25 cellular contexts compared by ENCODE assay signal in genomic region chr4:181594188-181594587, GRCh38.
DNase-seq lines count a peak whose midpoint lies in the region; ATAC-seq, FAIRE-seq and TF ChIP-seq lines count a peak whose summit lies in the region.
"Had no signal": no experiment of that assay in that cellular context is flagged by ENCODE, and none has a peak within 500 bp of the region (broad histone marks: within the 10 kb centered on the region; RNA-seq: fewer than 3 reads in every experiment).

No MANE protein-coding gene starts in this region.

- DNase-seq in HepG2 (ENCODE audit: low spot score) (no peak), right lobe of liver (no peak), K562 (ENCODE audit: extremely low read depth in 1 of 4, low spot score in 3 of 4) (no peak)
- DNase-seq in activated CD4-positive, alpha-beta T cell treated with anti-CD3 and anti-CD28 coated beads, Interleukin-2, amount 10 ng/mL, durations not matched to agents 7 days and 5 days = no peak
- DNase-seq: ACHN; BE2C; C1 segment of cervical spinal cord; CD4-positive, alpha-beta memory T cell; CD4-positive, CD25-positive, alpha-beta regulatory T cell; CD8-positive, alpha-beta memory T cell; COR-L47; DMS 273 treated with DMSO at 0.1 percent for 48 hours; DMS153; DMS53; DMS79; DND-41; EL; GDM1 had no signal

- ATAC-seq in HepG2 (no peak), right lobe of liver (no peak), K562 (no peak), HG03139 (IDR thresholded peaks at IDR 0.05; ENCODE audit: unreplicated experiment) (no peak)
- ATAC-seq: GM12878 had no signal

- no peak overlapping the region for H3K9ac ChIP-seq in HepG2 (ENCODE audit: insufficient read depth, low read depth, low read length)
- no peak overlapping the region for H3K9ac ChIP-seq in K562 (ENCODE audit: insufficient read depth in 1 of 2, low read depth in 2 of 2, low read length in 2 of 2)
- H3K9ac ChIP-seq: BLaER1 had no signal

- H3K36me3 ChIP-seq in HepG2 (replicated peaks in 1 of 2; ENCODE audit: control insufficient read depth in 1 of 2, insufficient read depth in 2 of 2, low read length in 2 of 2) = no peaks in the 10 kb centered on the region
- H3K36me3 ChIP-seq in right lobe of liver = no peaks in the 10 kb centered on the region
- no peaks in the 10 kb centered on the region for H3K36me3 ChIP-seq in K562 (ENCODE audit: control insufficient read depth, insufficient read depth, low read length)
- H3K36me3 ChIP-seq: BE2C, BLaER1 had no signal

- POLR2A ChIA-PET in HepG2 (lab: Yijun Ruan, JAX) = no interaction called here
- POLR2A ChIA-PET in K562 (lab: Yijun Ruan, JAX) = interaction anchor here (0.6 kb wide), 1 partner anchor 1056 kb away, joined by 3 read pairs; no protein-coding TSS in a partner anchor
- POLR2A ChIA-PET in activated CD4-positive, alpha-beta T cell treated with anti-CD3 and anti-CD28 coated beads, Interleukin-2, amount 10 ng/mL, durations not matched to agents 7 days and 5 days (lab: Charles Lee) = no interaction called here

- TF ChIP-seq RAD21 in HepG2 (CRISPR knock-in tag; IDR thresholded peaks at IDR 0.05) = no peak
- TF ChIP-seq RAD21 in K562 (CRISPR knock-in tag; conservative IDR thresholded peaks at IDR 0.05 in 1 of 2, IDR thresholded peaks at IDR 0.05 in 1 of 2) = no peak

- no peaks in the 10 kb centered on the region for H3K79me2 ChIP-seq in HepG2 (ENCODE audit: insufficient read depth, low read length)
- no peaks in the 10 kb centered on the region for H3K79me2 ChIP-seq in K562 (ENCODE audit: control insufficient read depth, insufficient read depth, low read length)

- BruUV-seq in HepG2 (replicated peaks; lab: Mats Ljungman, UMichigan) (no TSS peak), K562 (replicated peaks; lab: Mats Ljungman, UMichigan) (no TSS peak)

- H3K4me1 ChIP-seq in HepG2 (ENCODE audit: insufficient read depth, low read length) (no peaks in the 10 kb centered on the region), right lobe of liver (no peaks in the 10 kb centered on the region), K562 (replicated peaks in 1 of 2; ENCODE audit: control insufficient read depth in 2 of 2, insufficient read depth in 2 of 2, low read length in 2 of 2) (no peaks in the 10 kb centered on the region)
- H3K4me1 ChIP-seq: BE2C had no signal

- no peak for TF ChIP-seq EP300 in HepG2 (IDR thresholded peaks at IDR 0.05; ENCODE audit: low read depth in 2 of 2, low read length in 2 of 2)
- TF ChIP-seq EP300 in HepG2 (CRISPR knock-in tag; IDR thresholded peaks at IDR 0.05; ENCODE audit: borderline replicate concordance) = no peak
- no peak for TF ChIP-seq EP300 in K562 (IDR thresholded peaks at IDR 0.05; ENCODE audit: low read length)

- no peaks in the 10 kb centered on the region for H3K9me3 ChIP-seq in HepG2 (ENCODE audit: low read length)
- no peaks in the 10 kb centered on the region for H3K9me3 ChIP-seq in right lobe of liver
- H3K9me3 ChIP-seq in K562 (replicated peaks; ENCODE audit: control insufficient read depth, insufficient read depth, low read depth, low read length) = no peaks in the 10 kb centered on the region; the same call in 1 of the 2 replicates
- H3K9me3 ChIP-seq: BE2C, BLaER1 had no signal

- TF ChIP-seq POLR2A in HepG2 (IDR thresholded peaks at IDR 0.05; ENCODE audit: insufficient read depth in 1 of 2, low read depth in 2 of 2, low read length in 2 of 2) (no peak), right lobe of liver (IDR thresholded peaks at IDR 0.05) (no peak), K562 (conservative IDR thresholded peaks at IDR 0.05) (no peak)

- H3K4me2 ChIP-seq in HepG2 (ENCODE audit: low read depth, low read length) (no peak overlapping the region), K562 (ENCODE audit: insufficient read depth, low read length) (no peak overlapping the region)
- H3K4me2 ChIP-seq: BLaER1 had no signal

- no peak overlapping the region for H3K4me3 Mint-ChIP-seq in activated CD4-positive, alpha-beta T cell treated with anti-CD3 and anti-CD28 coated beads, Interleukin-2, amount 10 ng/mL, durations not matched to agents 7 days and 5 days
- H3K4me3 Mint-ChIP-seq: CD14-positive monocyte; CD4-positive, alpha-beta memory T cell; CD4-positive, CD25-positive, alpha-beta regulatory T cell; CD8-positive, alpha-beta memory T cell had no signal

- no peaks in the 10 kb centered on the region for H3K36me3 Mint-ChIP-seq in activated CD4-positive, alpha-beta T cell treated with anti-CD3 and anti-CD28 coated beads, Interleukin-2, amount 10 ng/mL, durations not matched to agents 7 days and 5 days (ENCODE audit: low read depth)
- H3K36me3 Mint-ChIP-seq: CD14-positive monocyte; CD4-positive, alpha-beta memory T cell; CD4-positive, CD25-positive, alpha-beta regulatory T cell; CD8-positive, alpha-beta memory T cell had no signal

- H3K27me3 ChIP-seq in HepG2 (ENCODE audit: control insufficient read depth in 1 of 2, insufficient read depth in 2 of 2, low read length in 2 of 2) = no peaks in the 10 kb centered on the region; a peak in 1 of 5 replicates
- no peaks in the 10 kb centered on the region for H3K27me3 ChIP-seq in right lobe of liver
- no peaks in the 10 kb centered on the region for H3K27me3 ChIP-seq in K562 (ENCODE audit: control insufficient read depth in 2 of 2, insufficient read depth in 2 of 2, low read length in 2 of 2)
- H3K27me3 ChIP-seq: BE2C, BLaER1 had no signal

- in situ Hi-C loops in HepG2 (cut with HindIII; ENCODE audit: extremely low pct_ligation_motif_present, low pct_unique_long_range_greater_than_20kb) (no loop called here), K562 (cut with MboI) (no loop called here)

- no peaks in the 10 kb centered on the region for H3K9me3 Mint-ChIP-seq in activated CD4-positive, alpha-beta T cell treated with anti-CD3 and anti-CD28 coated beads, Interleukin-2, amount 10 ng/mL, durations not matched to agents 7 days and 5 days

- H3K4me3 ChIP-seq in HepG2 (replicated peaks in 1 of 3; ENCODE audit: insufficient read depth in 1 of 3, low read depth in 2 of 3, low read length in 3 of 3) (no peak overlapping the region), right lobe of liver (no peak overlapping the region), K562 (no peak overlapping the region)
- H3K4me3 ChIP-seq: BLaER1, GM12878 had no signal

- H3K9me1 ChIP-seq in K562 (ENCODE audit: control insufficient read depth, insufficient read depth, low read length) = no peaks in the 10 kb centered on the region

- TF ChIP-seq CTCF in HepG2 (CRISPR knock-in tag; IDR thresholded peaks at IDR 0.05) (no peak), right lobe of liver (IDR thresholded peaks at IDR 0.05) (no peak), K562 (IDR thresholded peaks at IDR 0.05 in 2 of 3, conservative IDR thresholded peaks at IDR 0.05 in 1 of 3; ENCODE audit: insufficient read depth in 2 of 3, low read depth in 1 of 3, low read length in 3 of 3) (no peak)

- FAIRE-seq in HepG2 (lab: Jason Lieb, UNC) = no peak
- FAIRE-seq in K562 (lab: Jason Lieb, UNC) = no peak
- FAIRE-seq: GM12878, GM12892, GM18507 had no signal

- intact Hi-C loops in HepG2 (cut with micrococcal nuclease; ENCODE audit: unreplicated experiment) = no loop called here
- intact Hi-C loops in right lobe of liver (cut with DNase I) = no loop called here
- intact Hi-C loops in K562 (cut with micrococcal nuclease) = no loop called here

- H2AFZ ChIP-seq in HepG2 (ENCODE audit: low read length) = no peak overlapping the region
- no peak overlapping the region for H2AFZ ChIP-seq in K562 (ENCODE audit: low read depth, low read length)

- H3K27ac ChIP-seq in HepG2 (ENCODE audit: extremely low read length, insufficient read depth, low read length) (no peak overlapping the region), right lobe of liver (no peak overlapping the region), K562 (ENCODE audit: extremely low read depth, low read depth, low read length) (no peak overlapping the region)
- H3K27ac ChIP-seq: 22Rv1, BLaER1 had no signal

- H4K20me1 ChIP-seq in HepG2 (ENCODE audit: insufficient read depth, low read length) (no peaks in the 10 kb centered on the region), K562 (replicated peaks; ENCODE audit: control insufficient read depth, insufficient read depth, low read length) (no peaks in the 10 kb centered on the region; the same call in 1 of the 2 replicates)
- H4K20me1 ChIP-seq: BLaER1 had no signal

- no peaks in the 10 kb centered on the region for H3K27me3 Mint-ChIP-seq in activated CD4-positive, alpha-beta T cell treated with anti-CD3 and anti-CD28 coated beads, Interleukin-2, amount 10 ng/mL, durations not matched to agents 7 days and 5 days
- H3K27me3 Mint-ChIP-seq: CD4-positive, alpha-beta memory T cell; CD4-positive, CD25-positive, alpha-beta regulatory T cell; CD8-positive, alpha-beta memory T cell had no signal

- H3K27ac Mint-ChIP-seq in activated CD4-positive, alpha-beta T cell treated with anti-CD3 and anti-CD28 coated beads, Interleukin-2, amount 10 ng/mL, durations not matched to agents 7 days and 5 days = no peak overlapping the region
- H3K27ac Mint-ChIP-seq: CD14-positive monocyte; CD4-positive, CD25-positive, alpha-beta regulatory T cell; CD8-positive, alpha-beta memory T cell had no signal

- H3K4me1 Mint-ChIP-seq in activated CD4-positive, alpha-beta T cell treated with anti-CD3 and anti-CD28 coated beads, Interleukin-2, amount 10 ng/mL, durations not matched to agents 7 days and 5 days = no peaks in the 10 kb centered on the region
- H3K4me1 Mint-ChIP-seq: CD14-positive monocyte; CD4-positive, alpha-beta memory T cell; CD4-positive, CD25-positive, alpha-beta regulatory T cell; CD8-positive, alpha-beta memory T cell had no signal

- CTCF ChIA-PET in HepG2 (lab: Yijun Ruan, JAX; ENCODE audit: low intra/inter-chr PET ratio, low total read pairs) (no interaction called here), K562 (lab: Yijun Ruan, JAX; ENCODE audit: low intra/inter-chr PET ratio) (no interaction called here)
- CTCF ChIA-PET in activated CD4-positive, alpha-beta T cell treated with anti-CD3 and anti-CD28 coated beads, Interleukin-2, amount 10 ng/mL, durations not matched to agents 7 days and 5 days (lab: Charles Lee) = no interaction called here

TF ChIP-seq in HepG2, 621 proteins besides CTCF, POLR2A, EP300 and RAD21:
- TF ChIP-seq RBFOX2 (IDR thresholded peaks at IDR 0.05; ENCODE audit: low read depth, low read length) (no peak), MAFF (IDR thresholded peaks at IDR 0.05; ENCODE audit: low read depth, low read length) (peak; percentile 83), MAFK (conservative IDR thresholded peaks at IDR 0.05 in 1 of 2, IDR thresholded peaks at IDR 0.05 in 1 of 2; ENCODE audit: low read length in 2 of 2) (peak; percentile 58 to 92; a peak in 3 of 4 replicates)

TF ChIP-seq in K562, 482 proteins besides CTCF, POLR2A, EP300 and RAD21:
- TF ChIP-seq MAFK (IDR thresholded peaks at IDR 0.05; ENCODE audit: low read length) (peak; percentile 28; the same call in 1 of the 2 replicates), POLR2G (IDR thresholded peaks at IDR 0.05; ENCODE audit: low read depth, low read length) (no peak)

Comparison
In these comparisons a context has a peak if more than half of its experiments do, and no peak if none do; other contexts are left out.
1. Of the 241 proteins assayed by ChIP-seq in both HepG2 and K562: peak only in HepG2: MAFF; only in K562: none; in both: MAFK; in neither: 239.